Comparison of ENCODE assay signal across 22 cellular contexts in genomic region chr11:110587129-110587528, GRCh38.
"Had no signal": no experiment of that assay in that cellular context is flagged by ENCODE, and none has a peak within 500 bp of the region (broad histone marks: within the 10 kb centered on the region; RNA-seq: fewer than 3 reads in every experiment).

No MANE protein-coding gene starts in this region.

- H3K36me3 ChIP-seq: colonic mucosa, gastrocnemius medialis, left ventricle myocardium inferior had no signal

- ATAC-seq: effector memory CD8-positive, alpha-beta T cell; esophagus mucosa; gastrocnemius medialis; heart right ventricle; left cardiac atrium; lower lobe of right lung; mucosa of descending colon had no signal

- H3K27ac ChIP-seq: colonic mucosa, epithelial cell of prostate, esophagus squamous epithelium, gastrocnemius medialis, heart right ventricle, left ventricle myocardium inferior, lower lobe of right lung had no signal

- H3K4me3 ChIP-seq: colonic mucosa, esophagus squamous epithelium, gastrocnemius medialis, heart right ventricle, left ventricle myocardium inferior, lower lobe of right lung, mucosa of descending colon had no signal

- H3K27me3 ChIP-seq: colonic mucosa, esophagus squamous epithelium, gastrocnemius medialis, heart right ventricle had no signal

- H3K4me1 ChIP-seq: colonic mucosa, esophagus squamous epithelium, gastrocnemius medialis, heart right ventricle, left ventricle myocardium inferior, lower lobe of right lung had no signal

- H3K9me3 ChIP-seq: colonic mucosa, esophagus squamous epithelium, gastrocnemius medialis, heart right ventricle, left ventricle myocardium inferior, lower lobe of right lung, mucosa of descending colon had no signal

- DNase-seq: colonic mucosa; cortex of kidney; effector CD8-positive, alpha-beta T cell; effector memory CD8-positive, alpha-beta T cell; endodermal cell; erythroblast; esophagus squamous epithelium; foreskin fibroblast; foreskin melanocyte; gastrocnemius medialis; glutamatergic neuron; head of caudate nucleus; heart right ventricle; hippocampal formation; left cardiac atrium; left ventricle myocardium inferior; lower lobe of right lung; mesenchymal stem cell; mucosa of descending colon; naive B cell had no signal
